1 cellular context compared by ENCODE assay signal in the genomic region with DNA sequence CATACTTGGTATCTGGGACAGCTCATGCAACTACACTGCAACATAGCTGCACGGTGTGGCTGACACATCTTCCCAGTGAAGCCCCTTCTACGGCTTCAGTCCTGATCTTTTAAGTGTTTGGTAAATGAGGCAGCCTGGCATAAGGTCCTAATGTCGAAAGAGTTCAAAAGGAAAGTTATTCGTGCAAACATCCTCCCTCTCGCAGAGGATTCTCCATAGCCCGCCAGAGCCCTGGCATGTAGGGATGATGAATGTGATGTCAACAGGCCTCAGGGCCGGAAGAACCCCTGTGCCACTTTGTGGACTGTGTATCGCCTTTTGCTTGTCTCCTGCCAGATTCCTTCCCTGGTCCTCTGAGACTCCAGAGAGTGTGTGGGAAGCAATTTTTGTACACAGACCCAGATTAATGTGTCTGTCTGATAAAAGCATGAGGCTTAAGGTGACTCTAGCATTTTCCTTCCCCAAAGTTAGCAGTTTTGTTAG.
A peak's percentile ranks its signal among the peaks of the same experiment; 100 is the strongest.
TF ChIP-seq lines count a peak whose summit lies in the region.

No MANE protein-coding gene starts in this region.

TF ChIP-seq in A549, 52 proteins besides CTCF, POLR2A, EP300 and RAD21 (continued from another document):
- TF ChIP-seq, protein P1, sequence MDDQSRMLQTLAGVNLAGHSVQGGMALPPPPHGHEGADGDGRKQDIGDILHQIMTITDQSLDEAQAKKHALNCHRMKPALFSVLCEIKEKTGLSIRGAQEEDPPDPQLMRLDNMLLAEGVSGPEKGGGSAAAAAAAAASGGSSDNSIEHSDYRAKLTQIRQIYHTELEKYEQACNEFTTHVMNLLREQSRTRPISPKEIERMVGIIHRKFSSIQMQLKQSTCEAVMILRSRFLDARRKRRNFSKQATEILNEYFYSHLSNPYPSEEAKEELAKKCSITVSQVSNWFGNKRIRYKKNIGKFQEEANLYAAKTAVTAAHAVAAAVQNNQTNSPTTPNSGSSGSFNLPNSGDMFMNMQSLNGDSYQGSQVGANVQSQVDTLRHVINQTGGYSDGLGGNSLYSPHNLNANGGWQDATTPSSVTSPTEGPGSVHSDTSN (IDR thresholded peaks at IDR 0.05), result 0 out of 2 replicates have a peak, but pooled peaks have one; percentile 63
- TF ChIP-seq ZNF302 (CRISPR knock-in tag; IDR thresholded peaks at IDR 0.05), result 0 out of 2 replicates have a peak, but pooled peaks have one; percentile 56
- TF ChIP-seq HOXB5 (CRISPR knock-in tag; IDR thresholded peaks at IDR 0.05), result peak; percentile 97
- no peak for TF ChIP-seq NPAS2 (CRISPR knock-in tag; IDR thresholded peaks at IDR 0.05; ENCODE audit: borderline replicate concordance)
- peak; percentile 15 to 87; a peak in 4 of 5 replicates for TF ChIP-seq JUN (IDR thresholded peaks at IDR 0.05)
- TF ChIP-seq, protein P2, sequence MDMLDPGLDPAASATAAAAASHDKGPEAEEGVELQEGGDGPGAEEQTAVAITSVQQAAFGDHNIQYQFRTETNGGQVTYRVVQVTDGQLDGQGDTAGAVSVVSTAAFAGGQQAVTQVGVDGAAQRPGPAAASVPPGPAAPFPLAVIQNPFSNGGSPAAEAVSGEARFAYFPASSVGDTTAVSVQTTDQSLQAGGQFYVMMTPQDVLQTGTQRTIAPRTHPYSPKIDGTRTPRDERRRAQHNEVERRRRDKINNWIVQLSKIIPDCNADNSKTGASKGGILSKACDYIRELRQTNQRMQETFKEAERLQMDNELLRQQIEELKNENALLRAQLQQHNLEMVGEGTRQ (IDR thresholded peaks at IDR 0.05), result no peak
- no peak for TF ChIP-seq RCOR1 (IDR thresholded peaks at IDR 0.05; ENCODE audit: low read depth, low read length)
- 0 out of 2 replicates have a peak, but pooled peaks have one; percentile 74 for TF ChIP-seq HOXB13 (CRISPR knock-in tag; IDR thresholded peaks at IDR 0.05; ENCODE audit: low read depth)
- 0 out of 2 replicates have a peak, but pooled peaks have one; percentile 42 for TF ChIP-seq HOXA7 (CRISPR knock-in tag; IDR thresholded peaks at IDR 0.05)
- no peak for TF ChIP-seq POLR2AphosphoS2 (conservative IDR thresholded peaks at IDR 0.05; ENCODE audit: low read length)
- TF ChIP-seq HEYL (CRISPR knock-in tag; IDR thresholded peaks at IDR 0.05), result peak; percentile 20; the same call in 1 of the 2 replicates
- no peak for TF ChIP-seq CBX8 (IDR thresholded peaks at IDR 0.05)
- peak; percentile 76 for TF ChIP-seq GATA3 (IDR thresholded peaks at IDR 0.05; ENCODE audit: borderline replicate concordance)
- 0 out of 3 replicates have a peak, but pooled peaks have one; percentile 17 for TF ChIP-seq BCL3 (IDR thresholded peaks at IDR 0.05)
- TF ChIP-seq MAZ (IDR thresholded peaks at IDR 0.05; ENCODE audit: borderline replicate concordance, low read depth, low read length), result no peak
- peak; percentile 46; the same call in 1 of the 2 replicates for TF ChIP-seq EHF (CRISPR knock-in tag; IDR thresholded peaks at IDR 0.05)
- no peak for TF ChIP-seq KDM1A (IDR thresholded peaks at IDR 0.05; ENCODE audit: low read depth)
- peak; percentile 53; the same call in 1 of the 2 replicates for TF ChIP-seq JUNB (IDR thresholded peaks at IDR 0.05)
- TF ChIP-seq EHMT2 (IDR thresholded peaks at IDR 0.05; ENCODE audit: low read depth), result no peak
- 0 out of 2 replicates have a peak, but pooled peaks have one; percentile 5 for TF ChIP-seq ZSCAN20 (CRISPR knock-in tag; IDR thresholded peaks at IDR 0.05)
- TF ChIP-seq HDAC2 (IDR thresholded peaks at IDR 0.05), result no peak
- TF ChIP-seq, protein P3, sequence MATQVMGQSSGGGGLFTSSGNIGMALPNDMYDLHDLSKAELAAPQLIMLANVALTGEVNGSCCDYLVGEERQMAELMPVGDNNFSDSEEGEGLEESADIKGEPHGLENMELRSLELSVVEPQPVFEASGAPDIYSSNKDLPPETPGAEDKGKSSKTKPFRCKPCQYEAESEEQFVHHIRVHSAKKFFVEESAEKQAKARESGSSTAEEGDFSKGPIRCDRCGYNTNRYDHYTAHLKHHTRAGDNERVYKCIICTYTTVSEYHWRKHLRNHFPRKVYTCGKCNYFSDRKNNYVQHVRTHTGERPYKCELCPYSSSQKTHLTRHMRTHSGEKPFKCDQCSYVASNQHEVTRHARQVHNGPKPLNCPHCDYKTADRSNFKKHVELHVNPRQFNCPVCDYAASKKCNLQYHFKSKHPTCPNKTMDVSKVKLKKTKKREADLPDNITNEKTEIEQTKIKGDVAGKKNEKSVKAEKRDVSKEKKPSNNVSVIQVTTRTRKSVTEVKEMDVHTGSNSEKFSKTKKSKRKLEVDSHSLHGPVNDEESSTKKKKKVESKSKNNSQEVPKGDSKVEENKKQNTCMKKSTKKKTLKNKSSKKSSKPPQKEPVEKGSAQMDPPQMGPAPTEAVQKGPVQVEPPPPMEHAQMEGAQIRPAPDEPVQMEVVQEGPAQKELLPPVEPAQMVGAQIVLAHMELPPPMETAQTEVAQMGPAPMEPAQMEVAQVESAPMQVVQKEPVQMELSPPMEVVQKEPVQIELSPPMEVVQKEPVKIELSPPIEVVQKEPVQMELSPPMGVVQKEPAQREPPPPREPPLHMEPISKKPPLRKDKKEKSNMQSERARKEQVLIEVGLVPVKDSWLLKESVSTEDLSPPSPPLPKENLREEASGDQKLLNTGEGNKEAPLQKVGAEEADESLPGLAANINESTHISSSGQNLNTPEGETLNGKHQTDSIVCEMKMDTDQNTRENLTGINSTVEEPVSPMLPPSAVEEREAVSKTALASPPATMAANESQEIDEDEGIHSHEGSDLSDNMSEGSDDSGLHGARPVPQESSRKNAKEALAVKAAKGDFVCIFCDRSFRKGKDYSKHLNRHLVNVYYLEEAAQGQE (IDR thresholded peaks at IDR 0.05), result no peak
- peak; percentile 44 to 62; a peak in 2 of 4 replicates for TF ChIP-seq CEBPB (IDR thresholded peaks at IDR 0.05)
